ENCODE assay signal across 23 cellular contexts in genomic region chr6:39210437-39210836, GRCh38. TPM values are rescaled to one million over a fixed set of nuclear protein-coding genes. Genes with fewer than 3 reads are reported as not detected.
DNase-seq lines count a peak whose midpoint lies in the region; ATAC-seq and TF ChIP-seq lines count a peak whose summit lies in the region.
"Had no signal": no experiment of that assay in that cellular context is flagged by ENCODE, and none has a peak within 500 bp of the region (broad histone marks: within the 10 kb centered on the region; RNA-seq: fewer than 3 reads in every experiment).

No MANE protein-coding gene starts in this region.

- no peak overlapping the region for H2AFZ ChIP-seq in Loucy (ENCODE audit: low read length)

- POLR2A ChIA-PET in activated CD8-positive, alpha-beta T cell treated with anti-CD3 and anti-CD28 coated beads for 36 hours (lab: Charles Lee), result no interaction called here

- peaks cover 46% of the 10 kb centered on the region for H3K36me3 Mint-ChIP-seq in activated CD8-positive, alpha-beta T cell treated with anti-CD3 and anti-CD28 coated beads for 36 hours (ENCODE audit: low read depth)
- peaks cover 2% of the 10 kb centered on the region for H3K36me3 Mint-ChIP-seq in neural crest cell (ENCODE audit: low read depth)
- no peaks in the 10 kb centered on the region for H3K36me3 Mint-ChIP-seq in osteocyte (ENCODE audit: unreplicated experiment)
- H3K36me3 Mint-ChIP-seq: activated naive CD4-positive, alpha-beta T cell treated with anti-CD3 and anti-CD28 coated beads, Interleukin-2, amount 10 ng/mL, durations not matched to agents 7 days and 5 days had no signal

- H3K4me3 ChIP-seq in Loucy (ENCODE audit: low read length, poor library complexity, severe bottlenecking), result no peak overlapping the region
- H3K4me3 ChIP-seq: ascending aorta, right atrium auricular region, SJCRH30, suprapubic skin had no signal

- H3K9me2 ChIP-seq in Loucy (replicated peaks; ENCODE audit: low read depth, low read length), result no peaks in the 10 kb centered on the region

- no peaks in the 10 kb centered on the region for H3K36me3 ChIP-seq in Loucy (ENCODE audit: insufficient read depth, low read length)
- H3K36me3 ChIP-seq: ascending aorta, right atrium auricular region, SJCRH30, suprapubic skin had no signal

- H3F3A ChIP-seq in Loucy (ENCODE audit: low read depth), result no peaks in the 10 kb centered on the region

- peak; percentile 17 for DNase-seq in CD1c-positive myeloid dendritic cell (ENCODE audit: extremely low spot score)
- DNase-seq in activated CD8-positive, alpha-beta T cell treated with anti-CD3 and anti-CD28 coated beads for 36 hours, result no peak
- no peak for DNase-seq in neural crest cell (ENCODE audit: low read depth, low spot score)
- no peak for DNase-seq in cerebellum (ENCODE audit: low spot score)
- DNase-seq in osteocyte (ENCODE audit: extremely low spot score, unreplicated experiment), result no peak
- DNase-seq in OCI-M2 (lab: John Stamatoyannopoulos, UW; ENCODE audit: unreplicated experiment), result no peak
- DNase-seq: activated B cell treated with CpG ODN at 0.5 μM for 24 hours; activated naive CD4-positive, alpha-beta T cell treated with anti-CD3 and anti-CD28 coated beads, Interleukin-2, amount 10 ng/mL, durations not matched to agents 7 days and 5 days; activated T-cell treated with anti-CD3 and anti-CD28 coated beads, Interleukin-2, amount 50 U/mL, for 4 hours; foreskin keratinocyte; HCEC 1CT; left ventricle myocardium superior; NCI-H1417 treated with DMSO at 0.1 percent for 48 hours; NCI-H524; occipital lobe; stimulated activated CD4-positive, alpha-beta T cell treated with anti-CD3 and anti-CD28 coated beads, Interleukin-12 subunit alpha, Interleukin-12 subunit beta, amount 100 ng/mL, for 4 hours had no signal

- no peak overlapping the region for H3K4me3 Mint-ChIP-seq in activated CD8-positive, alpha-beta T cell treated with anti-CD3 and anti-CD28 coated beads for 36 hours
- no peak overlapping the region for H3K4me3 Mint-ChIP-seq in neural crest cell
- H3K4me3 Mint-ChIP-seq in osteocyte (ENCODE audit: unreplicated experiment), result no peak overlapping the region
- H3K4me3 Mint-ChIP-seq: activated B cell treated with CpG ODN at 0.5 μM for 24 hours; activated naive CD4-positive, alpha-beta T cell treated with anti-CD3 and anti-CD28 coated beads, Interleukin-2, amount 10 ng/mL, durations not matched to agents 7 days and 5 days; activated T-cell treated with anti-CD3 and anti-CD28 coated beads, Interleukin-2, amount 50 U/mL, for 4 hours; central memory CD8-positive, alpha-beta T cell had no signal

- TF ChIP-seq CTCF in Loucy (conservative IDR thresholded peaks at IDR 0.05; ENCODE audit: low read length) (no peak), neural crest cell (conservative IDR thresholded peaks at IDR 0.05) (no peak), osteocyte (IDR thresholded peaks at IDR 0.05) (no peak)
- TF ChIP-seq CTCF in activated CD8-positive, alpha-beta T cell treated with anti-CD3 and anti-CD28 coated beads for 36 hours (IDR thresholded peaks at IDR 0.05), result no peak

- H3K9ac ChIP-seq in Loucy (ENCODE audit: low read depth, low read length, poor library complexity, severe bottlenecking), result peak overlapping the region; percentile 52

- H3K4me1 ChIP-seq in Loucy (ENCODE audit: insufficient read depth, low read length, poor library complexity, severe bottlenecking), result peaks cover 39% of the 10 kb centered on the region
- H3K4me1 ChIP-seq: foreskin keratinocyte had no signal

- H3K27me3 ChIP-seq in Loucy (ENCODE audit: insufficient read depth, low read length, poor library complexity, severe bottlenecking), result no peaks in the 10 kb centered on the region
- H3K27me3 ChIP-seq: ascending aorta, foreskin keratinocyte, right atrium auricular region, SJCRH30, suprapubic skin had no signal

- CTCF ChIA-PET in activated CD8-positive, alpha-beta T cell treated with anti-CD3 and anti-CD28 coated beads for 36 hours (lab: Charles Lee), result no interaction called here

- peak overlapping the region; percentile 18 for H3K4me2 ChIP-seq in Loucy (ENCODE audit: low read depth, low read length, poor library complexity, severe bottlenecking)

- H3K9me3 Mint-ChIP-seq in activated CD8-positive, alpha-beta T cell treated with anti-CD3 and anti-CD28 coated beads for 36 hours, result no peaks in the 10 kb centered on the region
- no peaks in the 10 kb centered on the region for H3K9me3 Mint-ChIP-seq in neural crest cell
- H3K9me3 Mint-ChIP-seq in osteocyte (ENCODE audit: unreplicated experiment), result no peaks in the 10 kb centered on the region
- H3K9me3 Mint-ChIP-seq: activated B cell treated with CpG ODN at 0.5 μM for 24 hours; activated naive CD4-positive, alpha-beta T cell treated with anti-CD3 and anti-CD28 coated beads, Interleukin-2, amount 10 ng/mL, durations not matched to agents 7 days and 5 days; activated T-cell treated with anti-CD3 and anti-CD28 coated beads, Interleukin-2, amount 50 U/mL, for 4 hours; central memory CD8-positive, alpha-beta T cell had no signal

- H3K27ac Mint-ChIP-seq in activated CD8-positive, alpha-beta T cell treated with anti-CD3 and anti-CD28 coated beads for 36 hours, result peak overlapping the region; percentile 44
- H3K27ac Mint-ChIP-seq in neural crest cell (ENCODE audit: unreplicated experiment) (peak overlapping the region; percentile 75), osteocyte (ENCODE audit: unreplicated experiment) (no peak overlapping the region)
- H3K27ac Mint-ChIP-seq: activated B cell treated with CpG ODN at 0.5 μM for 24 hours; activated naive CD4-positive, alpha-beta T cell treated with anti-CD3 and anti-CD28 coated beads, Interleukin-2, amount 10 ng/mL, durations not matched to agents 7 days and 5 days had no signal

- H3K9me3 ChIP-seq in Loucy (ENCODE audit: insufficient read depth, low read depth, low read length), result no peaks in the 10 kb centered on the region
- H3K9me3 ChIP-seq: ascending aorta, right atrium auricular region, SJCRH30, suprapubic skin had no signal

- peaks cover 46% of the 10 kb centered on the region for H3K4me1 Mint-ChIP-seq in activated CD8-positive, alpha-beta T cell treated with anti-CD3 and anti-CD28 coated beads for 36 hours (ENCODE audit: low read depth)
- H3K4me1 Mint-ChIP-seq in neural crest cell (peaks cover 52% of the 10 kb centered on the region), osteocyte (ENCODE audit: unreplicated experiment) (no peaks in the 10 kb centered on the region)
- H3K4me1 Mint-ChIP-seq: central memory CD8-positive, alpha-beta T cell had no signal

- no peaks in the 10 kb centered on the region for H3K27me3 Mint-ChIP-seq in activated CD8-positive, alpha-beta T cell treated with anti-CD3 and anti-CD28 coated beads for 36 hours
- no peaks in the 10 kb centered on the region for H3K27me3 Mint-ChIP-seq in neural crest cell (ENCODE audit: low read depth)
- H3K27me3 Mint-ChIP-seq in osteocyte (ENCODE audit: unreplicated experiment), result peaks cover 3% of the 10 kb centered on the region
- H3K27me3 Mint-ChIP-seq: activated naive CD4-positive, alpha-beta T cell treated with anti-CD3 and anti-CD28 coated beads, Interleukin-2, amount 10 ng/mL, durations not matched to agents 7 days and 5 days; central memory CD8-positive, alpha-beta T cell had no signal

- intact Hi-C loops in activated CD8-positive, alpha-beta T cell treated with anti-CD3 and anti-CD28 coated beads for 36 hours (cut with micrococcal nuclease), result no loop called here

- H4K20me1 ChIP-seq in Loucy (ENCODE audit: insufficient read depth, low read length, poor library complexity, severe bottlenecking), result no peaks in the 10 kb centered on the region

- peaks cover 28% of the 10 kb centered on the region; the same call in 1 of the 2 replicates for H3K79me2 ChIP-seq in Loucy (ENCODE audit: insufficient read depth, low read length)

- ATAC-seq in activated CD8-positive, alpha-beta T cell treated with anti-CD3 and anti-CD28 coated beads for 36 hours, result no peak
- ATAC-seq: activated T-cell treated with anti-CD3 and anti-CD28 coated beads, Interleukin-2, amount 50 U/mL, for 4 hours; left ventricle myocardium superior had no signal

RNA-seq across cellular contexts. Expression of gene KCNK5, which starts 18.8 kb away (rescaled TPM):
- total RNA-seq in activated CD8-positive, alpha-beta T cell treated with anti-CD3 and anti-CD28 coated beads for 36 hours, result 10 to 100 TPM; 25.0 to 25.9 TPM
- total RNA-seq in neural crest cell (30.4 and 32.7 TPM in 2 replicates), cerebellum (0.27 TPM), osteocyte (not detected in 2 replicates)
- total RNA-seq: activated B cell treated with CpG ODN at 0.5 μM for 24 hours, LHCN-M2 had no signal

Comparison
In these comparisons a context has a peak if more than half of its experiments do, and no peak if none do; other contexts are left out.
1. RNA of gene KCNK5, which starts 18.8 kb away (total RNA-seq): 30.4 to 32.7 TPM in neural crest cell and 25.0 to 25.9 TPM in activated CD8-positive, alpha-beta T cell treated with anti-CD3 and anti-CD28 coated beads for 36 hours; 0.27 TPM in cerebellum (single experiment) and not detected in osteocyte; every median in the first group is over 10 times any median in the second.